Comparison of ENCODE assay signal across 8 cellular contexts in genomic region chr7:149771696-149772235, GRCh38. TPM values are rescaled to one million over a fixed set of nuclear protein-coding genes. Genes with fewer than 3 reads are reported as not detected.
DNase-seq lines count a peak whose midpoint lies in the region; ATAC-seq and TF ChIP-seq lines count a peak whose summit lies in the region.

No MANE protein-coding gene starts in this region.

- DNase-seq in AG08396 (ENCODE audit: low spot score) (peak; percentile 98), NCI-H226 (peak; percentile 89), chondrocyte (ENCODE audit: low spot score) (peak; percentile 90), left kidney (ENCODE audit: low read depth, low spot score) (peak; percentile 98)
- DNase-seq in activated CD4-positive, alpha-beta T cell treated with anti-CD3 and anti-CD28 coated beads for 1 hour: peak; percentile 76
- peak; percentile 42 to 85 (median 78) for DNase-seq in stimulated activated CD4-positive, alpha-beta T cell treated with anti-CD3 and anti-CD28 coated beads, Interleukin-1b, Interleukin-23, amount 100 ng/mL, for 24 hours (ENCODE audit: low read depth in 4 of 4, low spot score in 1 of 4)

- ATAC-seq in GM18907 (IDR thresholded peaks at IDR 0.05; ENCODE audit: unreplicated experiment) (peak; percentile 89), HG03135 (IDR thresholded peaks at IDR 0.05; ENCODE audit: unreplicated experiment) (peak; percentile 86)

- H3K27me3 Mint-ChIP-seq in chondrocyte (ENCODE audit: low read depth): peaks cover 17% of the 10 kb centered on the region

- no peak for TF ChIP-seq CTCF in chondrocyte (IDR thresholded peaks at IDR 0.05)

- peaks cover 6% of the 10 kb centered on the region for H3K4me1 Mint-ChIP-seq in chondrocyte (ENCODE audit: low read depth)

- H3K27ac Mint-ChIP-seq in chondrocyte (ENCODE audit: unreplicated experiment): peak overlapping the region; percentile 17

- H3K9me3 Mint-ChIP-seq in chondrocyte (ENCODE audit: low read depth): no peaks in the 10 kb centered on the region

- peaks cover 9% of the 10 kb centered on the region for H3K36me3 Mint-ChIP-seq in chondrocyte (ENCODE audit: low read depth)

- peak overlapping the region; percentile 71 for H3K4me3 Mint-ChIP-seq in chondrocyte (ENCODE audit: unreplicated experiment)

RNA-seq across cellular contexts. Expression of gene ZNF467, which starts 1.6 kb away (rescaled TPM):
- total RNA-seq in chondrocyte: 2.3 to 3.5 TPM (median 3.1 TPM) in 3 replicates

Comparison
In these comparisons a context has a peak if more than half of its experiments do, and no peak if none do; other contexts are left out.
1. Peak in every context shown above with its lines: DNase-seq and ATAC-seq.